27 cellular contexts compared by ENCODE assay signal in genomic region chr4:7146059-7146763, GRCh38. TPM values are rescaled to one million over a fixed set of nuclear protein-coding genes. Genes with fewer than 3 reads are reported as not detected.
"Had no signal": no experiment of that assay in that cellular context is flagged by ENCODE, and none has a peak within 500 bp of the region (broad histone marks: within the 10 kb centered on the region; RNA-seq: fewer than 3 reads in every experiment).

No MANE protein-coding gene starts in this region.

- H3K27ac Mint-ChIP-seq: naive thymus-derived CD4-positive, alpha-beta T cell; natural killer cell treated with Interleukin-12 subunit alpha and Interleukin-12 subunit beta and Interleukin-15 and Interleukin-18, amount 100 ng/mL, for 72 hours; stimulated activated naive B cell treated with anti-CD40 and anti-IgM and Interleukin-4, amounts not matched to agents 10 μg/mL and 1 μg/mL and 100 μg/mL, for 72 hours had no signal

- H3K36me3 Mint-ChIP-seq: naive thymus-derived CD4-positive, alpha-beta T cell; natural killer cell treated with Interleukin-12 subunit alpha and Interleukin-12 subunit beta and Interleukin-15 and Interleukin-18, amount 100 ng/mL, for 72 hours; neural progenitor cell; stimulated activated naive B cell treated with anti-CD40 and anti-IgM and Interleukin-4, amounts not matched to agents 10 μg/mL and 1 μg/mL and 100 μg/mL, for 72 hours had no signal

- H3K9me3 Mint-ChIP-seq: naive thymus-derived CD4-positive, alpha-beta T cell; natural killer cell treated with Interleukin-12 subunit alpha and Interleukin-12 subunit beta and Interleukin-15 and Interleukin-18, amount 100 ng/mL, for 72 hours; neural progenitor cell had no signal

- DNase-seq: islet precursor cell; left ventricle myocardium inferior; mesendoderm; midbrain; mucosa of descending colon; naive thymus-derived CD4-positive, alpha-beta T cell; occipital lobe; ovary; stimulated activated CD4-positive, alpha-beta T cell treated with anti-CD3 and anti-CD28 coated beads, Interleukin-12 subunit alpha, Interleukin-12 subunit beta, amount 100 ng/mL, for 4 hours; stimulated activated CD4-positive, alpha-beta T cell treated with anti-CD3 and anti-CD28 coated beads, Interleukin-15, amount 100 ng/mL, for 24 hours; stimulated activated CD4-positive, alpha-beta T cell treated with anti-CD3 and anti-CD28 coated beads, Interleukin-2, amount 100 ng/mL, for 24 hours; stimulated activated CD4-positive, alpha-beta T cell treated with anti-CD3 and anti-CD28 coated beads, Interleukin-4, amount 100 ng/mL, for 1 hour; stimulated activated naive B cell treated with anti-CD40 and anti-IgM and Interleukin-4, amounts not matched to agents 10 μg/mL and 1 μg/mL and 100 μg/mL, for 72 hours; stimulated activated naive CD8-positive, alpha-beta T cell treated with anti-CD3 and anti-CD28 coated beads, Interleukin-15, Interleukin-2, amounts not matched to agents 100 U/mL and 50 U/mL, for 24 hours; stomach; testis; thyroid gland; transverse colon; upper lobe of right lung had no signal

- H3K4me3 ChIP-seq: hepatocyte, left ventricle myocardium inferior, lung, mucosa of descending colon, neural progenitor cell, ovary, right atrium auricular region, skin epidermis, stomach, testis, thyroid gland, transverse colon, upper lobe of right lung had no signal

- H3K4me3 Mint-ChIP-seq: naive thymus-derived CD4-positive, alpha-beta T cell; natural killer cell treated with Interleukin-12 subunit alpha and Interleukin-12 subunit beta and Interleukin-15 and Interleukin-18, amount 100 ng/mL, for 72 hours; stimulated activated naive B cell treated with anti-CD40 and anti-IgM and Interleukin-4, amounts not matched to agents 10 μg/mL and 1 μg/mL and 100 μg/mL, for 72 hours had no signal

- H3K27me3 ChIP-seq: hepatocyte, neural progenitor cell, ovary, right atrium auricular region, stomach, testis, thyroid gland had no signal

- H3K36me3 ChIP-seq: left ventricle myocardium inferior, neural progenitor cell, neutrophil, ovary, right atrium auricular region, stomach, thyroid gland, transverse colon, upper lobe of right lung had no signal

- H3K4me1 Mint-ChIP-seq: naive thymus-derived CD4-positive, alpha-beta T cell; stimulated activated naive B cell treated with anti-CD40 and anti-IgM and Interleukin-4, amounts not matched to agents 10 μg/mL and 1 μg/mL and 100 μg/mL, for 72 hours had no signal

RNA-seq across cellular contexts. Expression of gene SORCS2, which starts 46.1 kb away (rescaled TPM):
- total RNA-seq: pulmonary artery endothelial cell had no signal
